ENCODE assay signal across 1 cellular context in the genomic region with DNA sequence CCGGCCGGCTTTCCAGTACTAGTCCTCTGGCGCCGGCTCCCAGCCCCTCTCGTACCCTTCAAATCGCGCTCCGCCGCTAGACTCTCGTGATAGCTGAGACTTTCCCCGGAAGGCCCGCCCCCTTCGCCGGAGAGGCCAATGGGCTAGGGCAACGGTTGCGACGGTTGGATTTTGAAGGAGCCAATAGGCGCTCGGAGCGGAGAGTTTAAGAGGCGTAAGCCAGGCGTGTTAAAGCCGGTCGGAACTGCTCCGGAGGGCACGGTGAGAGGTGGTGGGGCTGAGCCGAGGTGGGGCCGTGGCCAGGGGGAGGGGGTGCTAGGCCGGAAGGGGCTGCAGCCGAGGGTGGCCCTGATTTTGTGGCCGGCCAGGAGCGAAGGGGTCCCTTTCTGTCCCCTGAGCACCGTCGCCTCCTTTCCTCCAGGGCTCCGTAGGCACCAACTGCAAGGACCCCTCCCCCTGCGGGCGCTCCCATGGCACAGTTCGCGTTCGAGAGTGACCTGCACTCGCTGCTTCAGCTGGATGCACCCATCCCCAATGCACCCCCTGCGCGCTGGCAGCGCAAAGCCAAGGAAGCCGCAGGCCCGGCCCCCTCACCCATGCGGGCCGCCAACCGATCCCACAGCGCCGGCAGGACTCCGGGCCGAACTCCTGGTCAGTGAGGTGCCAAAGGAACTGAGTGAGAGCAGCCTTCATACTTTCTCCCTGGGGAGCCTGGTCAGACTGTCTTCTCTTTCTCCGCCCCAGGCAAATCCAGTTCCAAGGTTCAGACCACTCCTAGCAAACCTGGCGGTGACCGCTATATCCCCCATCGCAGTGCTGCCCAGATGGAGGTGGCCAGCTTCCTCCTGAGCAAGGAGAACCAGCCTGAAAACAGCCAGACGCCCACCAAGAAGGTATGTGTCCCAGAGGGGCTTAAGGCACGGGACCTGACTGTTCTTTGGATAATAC.
A peak's percentile ranks its signal among the peaks of the same experiment; 100 is the strongest.
TF ChIP-seq lines count a peak whose summit lies in the region.

Gene CDC20, plus strand, starts transcription at position 236 of the 948 bp plus-strand sequence. Its CDS starts 235 bp downstream, at position 471.

TF ChIP-seq in HepG2, 621 proteins besides CTCF, POLR2A, EP300 and RAD21 (continued from another document and continues in another):
- TF ChIP-seq, protein P1, sequence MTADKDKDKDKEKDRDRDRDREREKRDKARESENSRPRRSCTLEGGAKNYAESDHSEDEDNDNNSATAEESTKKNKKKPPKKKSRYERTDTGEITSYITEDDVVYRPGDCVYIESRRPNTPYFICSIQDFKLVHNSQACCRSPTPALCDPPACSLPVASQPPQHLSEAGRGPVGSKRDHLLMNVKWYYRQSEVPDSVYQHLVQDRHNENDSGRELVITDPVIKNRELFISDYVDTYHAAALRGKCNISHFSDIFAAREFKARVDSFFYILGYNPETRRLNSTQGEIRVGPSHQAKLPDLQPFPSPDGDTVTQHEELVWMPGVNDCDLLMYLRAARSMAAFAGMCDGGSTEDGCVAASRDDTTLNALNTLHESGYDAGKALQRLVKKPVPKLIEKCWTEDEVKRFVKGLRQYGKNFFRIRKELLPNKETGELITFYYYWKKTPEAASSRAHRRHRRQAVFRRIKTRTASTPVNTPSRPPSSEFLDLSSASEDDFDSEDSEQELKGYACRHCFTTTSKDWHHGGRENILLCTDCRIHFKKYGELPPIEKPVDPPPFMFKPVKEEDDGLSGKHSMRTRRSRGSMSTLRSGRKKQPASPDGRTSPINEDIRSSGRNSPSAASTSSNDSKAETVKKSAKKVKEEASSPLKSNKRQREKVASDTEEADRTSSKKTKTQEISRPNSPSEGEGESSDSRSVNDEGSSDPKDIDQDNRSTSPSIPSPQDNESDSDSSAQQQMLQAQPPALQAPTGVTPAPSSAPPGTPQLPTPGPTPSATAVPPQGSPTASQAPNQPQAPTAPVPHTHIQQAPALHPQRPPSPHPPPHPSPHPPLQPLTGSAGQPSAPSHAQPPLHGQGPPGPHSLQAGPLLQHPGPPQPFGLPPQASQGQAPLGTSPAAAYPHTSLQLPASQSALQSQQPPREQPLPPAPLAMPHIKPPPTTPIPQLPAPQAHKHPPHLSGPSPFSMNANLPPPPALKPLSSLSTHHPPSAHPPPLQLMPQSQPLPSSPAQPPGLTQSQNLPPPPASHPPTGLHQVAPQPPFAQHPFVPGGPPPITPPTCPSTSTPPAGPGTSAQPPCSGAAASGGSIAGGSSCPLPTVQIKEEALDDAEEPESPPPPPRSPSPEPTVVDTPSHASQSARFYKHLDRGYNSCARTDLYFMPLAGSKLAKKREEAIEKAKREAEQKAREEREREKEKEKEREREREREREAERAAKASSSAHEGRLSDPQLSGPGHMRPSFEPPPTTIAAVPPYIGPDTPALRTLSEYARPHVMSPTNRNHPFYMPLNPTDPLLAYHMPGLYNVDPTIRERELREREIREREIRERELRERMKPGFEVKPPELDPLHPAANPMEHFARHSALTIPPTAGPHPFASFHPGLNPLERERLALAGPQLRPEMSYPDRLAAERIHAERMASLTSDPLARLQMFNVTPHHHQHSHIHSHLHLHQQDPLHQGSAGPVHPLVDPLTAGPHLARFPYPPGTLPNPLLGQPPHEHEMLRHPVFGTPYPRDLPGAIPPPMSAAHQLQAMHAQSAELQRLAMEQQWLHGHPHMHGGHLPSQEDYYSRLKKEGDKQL (CRISPR knock-in tag; IDR thresholded peaks at IDR 0.05; ENCODE audit: low read depth): no peak
- TF ChIP-seq NCOA5 (CRISPR knock-in tag; IDR thresholded peaks at IDR 0.05) (no peak), ZNF333 (CRISPR knock-in tag; IDR thresholded peaks at IDR 0.05; ENCODE audit: borderline replicate concordance) (no peak), ZSCAN22 (CRISPR knock-in tag; IDR thresholded peaks at IDR 0.05) (no peak), FOXC1 (CRISPR knock-in tag; IDR thresholded peaks at IDR 0.05; ENCODE audit: borderline replicate concordance) (no peak), HMGA1 (CRISPR knock-in tag; conservative IDR thresholded peaks at IDR 0.05) (no peak), ZNF720 (CRISPR knock-in tag; IDR thresholded peaks at IDR 0.05) (no peak), MAFF (IDR thresholded peaks at IDR 0.05; ENCODE audit: low read depth, low read length) (no peak), SMAD3 (CRISPR knock-in tag; IDR thresholded peaks at IDR 0.05) (no peak), DZIP1 (CRISPR knock-in tag; IDR thresholded peaks at IDR 0.05) (no peak), ZNF546 (CRISPR knock-in tag; conservative IDR thresholded peaks at IDR 0.05) (0 out of 2 replicates have a peak, but pooled peaks have one; percentile 50), ZNF503 (CRISPR knock-in tag; IDR thresholded peaks at IDR 0.05) (0 out of 2 replicates have a peak, but pooled peaks have one; percentile 25), FOSL1 (CRISPR knock-in tag; IDR thresholded peaks at IDR 0.05; ENCODE audit: borderline replicate concordance) (no peak), KDM5B (CRISPR knock-in tag; IDR thresholded peaks at IDR 0.05; ENCODE audit: borderline replicate concordance) (peak; percentile 54; the same call in 1 of the 2 replicates), NRL (CRISPR knock-in tag; IDR thresholded peaks at IDR 0.05; ENCODE audit: borderline replicate concordance) (peak; percentile 48; the same call in 1 of the 2 replicates), CREB1 (IDR thresholded peaks at IDR 0.05) (peak; percentile 66), CREB1 (CRISPR knock-in tag; IDR thresholded peaks at IDR 0.05) (peak; percentile 89), RELA (CRISPR knock-in tag; IDR thresholded peaks at IDR 0.05) (no peak), HMG20A (CRISPR knock-in tag; IDR thresholded peaks at IDR 0.05; ENCODE audit: borderline replicate concordance) (no peak), MZF1 (CRISPR knock-in tag; IDR thresholded peaks at IDR 0.05; ENCODE audit: borderline replicate concordance) (no peak), KLF11 (CRISPR knock-in tag; IDR thresholded peaks at IDR 0.05) (no peak), SIN3A (IDR thresholded peaks at IDR 0.05; ENCODE audit: borderline replicate concordance, low read depth, low read length) (peak; percentile 99), ZNF337 (CRISPR knock-in tag; IDR thresholded peaks at IDR 0.05; ENCODE audit: borderline replicate concordance, low read depth) (no peak), ZNF510 (CRISPR knock-in tag; IDR thresholded peaks at IDR 0.05; ENCODE audit: low read depth) (no peak), CBFB (CRISPR knock-in tag; IDR thresholded peaks at IDR 0.05) (0 out of 2 replicates have a peak, but pooled peaks have one; percentile 17), JUN (CRISPR knock-in tag; IDR thresholded peaks at IDR 0.05) (no peak), HMGXB4 (CRISPR knock-in tag; IDR thresholded peaks at IDR 0.05; ENCODE audit: borderline replicate concordance in 1 of 2, low read depth in 1 of 2) (peak in 1 of 2 experiments; percentile 14; a peak in 1 of 4 replicates), ZNF597 (CRISPR knock-in tag; IDR thresholded peaks at IDR 0.05) (no peak), HOXA3 (CRISPR knock-in tag; IDR thresholded peaks at IDR 0.05) (peak; percentile 60), ZNF430 (CRISPR knock-in tag; IDR thresholded peaks at IDR 0.05) (peak; percentile 76; the same call in 1 of the 2 replicates), GPN1 (CRISPR knock-in tag; IDR thresholded peaks at IDR 0.05; ENCODE audit: borderline replicate concordance) (no peak), RBM39 (IDR thresholded peaks at IDR 0.05; ENCODE audit: low read depth, low read length, poor library complexity, severe bottlenecking) (no peak), ZNF260 (CRISPR knock-in tag; IDR thresholded peaks at IDR 0.05; ENCODE audit: borderline replicate concordance, low read depth) (no peak), ZMYM2 (CRISPR knock-in tag; IDR thresholded peaks at IDR 0.05) (0 out of 2 replicates have a peak, but pooled peaks have one; percentile 52), SALL1 (CRISPR knock-in tag; IDR thresholded peaks at IDR 0.05) (peak; percentile 51)
- TF ChIP-seq, protein P2, sequence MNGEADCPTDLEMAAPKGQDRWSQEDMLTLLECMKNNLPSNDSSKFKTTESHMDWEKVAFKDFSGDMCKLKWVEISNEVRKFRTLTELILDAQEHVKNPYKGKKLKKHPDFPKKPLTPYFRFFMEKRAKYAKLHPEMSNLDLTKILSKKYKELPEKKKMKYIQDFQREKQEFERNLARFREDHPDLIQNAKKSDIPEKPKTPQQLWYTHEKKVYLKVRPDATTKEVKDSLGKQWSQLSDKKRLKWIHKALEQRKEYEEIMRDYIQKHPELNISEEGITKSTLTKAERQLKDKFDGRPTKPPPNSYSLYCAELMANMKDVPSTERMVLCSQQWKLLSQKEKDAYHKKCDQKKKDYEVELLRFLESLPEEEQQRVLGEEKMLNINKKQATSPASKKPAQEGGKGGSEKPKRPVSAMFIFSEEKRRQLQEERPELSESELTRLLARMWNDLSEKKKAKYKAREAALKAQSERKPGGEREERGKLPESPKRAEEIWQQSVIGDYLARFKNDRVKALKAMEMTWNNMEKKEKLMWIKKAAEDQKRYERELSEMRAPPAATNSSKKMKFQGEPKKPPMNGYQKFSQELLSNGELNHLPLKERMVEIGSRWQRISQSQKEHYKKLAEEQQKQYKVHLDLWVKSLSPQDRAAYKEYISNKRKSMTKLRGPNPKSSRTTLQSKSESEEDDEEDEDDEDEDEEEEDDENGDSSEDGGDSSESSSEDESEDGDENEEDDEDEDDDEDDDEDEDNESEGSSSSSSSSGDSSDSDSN (CRISPR knock-in tag; IDR thresholded peaks at IDR 0.05): peak; percentile 16
- TF ChIP-seq, protein P3, sequence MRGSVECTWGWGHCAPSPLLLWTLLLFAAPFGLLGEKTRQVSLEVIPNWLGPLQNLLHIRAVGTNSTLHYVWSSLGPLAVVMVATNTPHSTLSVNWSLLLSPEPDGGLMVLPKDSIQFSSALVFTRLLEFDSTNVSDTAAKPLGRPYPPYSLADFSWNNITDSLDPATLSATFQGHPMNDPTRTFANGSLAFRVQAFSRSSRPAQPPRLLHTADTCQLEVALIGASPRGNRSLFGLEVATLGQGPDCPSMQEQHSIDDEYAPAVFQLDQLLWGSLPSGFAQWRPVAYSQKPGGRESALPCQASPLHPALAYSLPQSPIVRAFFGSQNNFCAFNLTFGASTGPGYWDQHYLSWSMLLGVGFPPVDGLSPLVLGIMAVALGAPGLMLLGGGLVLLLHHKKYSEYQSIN (CRISPR knock-in tag; IDR thresholded peaks at IDR 0.05; ENCODE audit: borderline replicate concordance): no peak
- TF ChIP-seq, protein P4, sequence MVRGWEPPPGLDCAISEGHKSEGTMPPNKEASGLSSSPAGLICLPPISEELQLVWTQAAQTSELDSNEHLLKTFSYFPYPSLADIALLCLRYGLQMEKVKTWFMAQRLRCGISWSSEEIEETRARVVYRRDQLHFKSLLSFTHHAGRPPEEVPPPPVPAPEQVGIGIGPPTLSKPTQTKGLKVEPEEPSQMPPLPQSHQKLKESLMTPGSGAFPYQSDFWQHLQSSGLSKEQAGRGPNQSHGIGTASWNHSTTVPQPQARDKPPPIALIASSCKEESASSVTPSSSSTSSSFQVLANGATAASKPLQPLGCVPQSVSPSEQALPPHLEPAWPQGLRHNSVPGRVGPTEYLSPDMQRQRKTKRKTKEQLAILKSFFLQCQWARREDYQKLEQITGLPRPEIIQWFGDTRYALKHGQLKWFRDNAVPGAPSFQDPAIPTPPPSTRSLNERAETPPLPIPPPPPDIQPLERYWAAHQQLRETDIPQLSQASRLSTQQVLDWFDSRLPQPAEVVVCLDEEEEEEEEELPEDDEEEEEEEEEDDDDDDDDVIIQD (CRISPR knock-in tag; IDR thresholded peaks at IDR 0.05; ENCODE audit: low read depth): peak; percentile 92
